ENCODE assay signal across 24 cellular contexts in the genomic region with DNA sequence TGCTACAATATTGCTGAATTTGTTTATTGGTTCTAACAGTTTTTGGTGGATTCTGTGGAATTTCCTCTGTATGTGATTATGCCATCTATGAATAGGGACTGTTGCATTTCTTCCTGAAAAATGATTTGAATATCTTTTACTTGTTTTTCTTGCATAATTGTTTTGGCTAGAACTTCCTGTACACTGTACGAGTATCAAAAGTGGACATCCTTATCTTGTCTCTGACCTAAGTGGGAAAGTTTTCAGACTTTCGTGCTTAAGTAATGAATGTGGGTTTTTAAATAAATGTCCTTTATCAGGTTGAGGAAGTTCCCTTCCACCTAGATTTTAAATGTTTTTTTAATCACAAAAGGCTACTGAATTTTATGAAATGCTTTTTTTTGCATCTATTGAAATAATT.
DNase-seq lines count a peak whose midpoint lies in the region; ATAC-seq and TF ChIP-seq lines count a peak whose summit lies in the region.
"Had no signal": no experiment of that assay in that cellular context is flagged by ENCODE, and none has a peak within 500 bp of the region (broad histone marks: within the 10 kb centered on the region; RNA-seq: fewer than 3 reads in every experiment).

No MANE protein-coding gene starts in this region.

- H3K4me2 ChIP-seq in neuronal stem cell (ENCODE audit: insufficient read depth, low read length, poor library complexity, severe bottlenecking), result no peak overlapping the region
- H3K4me2 ChIP-seq: A549; BLaER1 treated with 17β-estradiol and CSF1 and Interleukin-3, amounts not matched to agents 10 nM and 100 nM had no signal

- H3K27me3 Mint-ChIP-seq in mesothelial cell of epicardium (ENCODE audit: low read depth), result no peaks in the 10 kb centered on the region
- peaks cover 0 to 4% (median 2%) of the 10 kb centered on the region in 3 donors for H3K27me3 Mint-ChIP-seq in CD14-positive monocyte (ENCODE audit: low read depth in 3 of 3)
- H3K27me3 Mint-ChIP-seq: CD4-positive, CD25-positive, alpha-beta regulatory T cell had no signal

- H3K4me3 ChIP-seq in adipocyte (ENCODE audit: low read length) (peak overlapping the region; percentile 4), fibroblast of pulmonary artery (replicated peaks; ENCODE audit: low read depth, low read length) (no peak overlapping the region), neuronal stem cell (ENCODE audit: low read length in 2 of 2) (no peak overlapping the region)
- H3K4me3 ChIP-seq: A549; BLaER1 treated with 17β-estradiol and CSF1 and Interleukin-3, amounts not matched to agents 10 nM and 100 nM had no signal

- no peak overlapping the region for H3K14ac ChIP-seq in neuronal stem cell (ENCODE audit: low read length)

- H3K36me3 ChIP-seq in adipocyte (ENCODE audit: control insufficient read depth, insufficient read depth, low read length, severe bottlenecking) (no peaks in the 10 kb centered on the region), neuronal stem cell (replicated peaks in 1 of 2; ENCODE audit: control insufficient read depth in 2 of 2, insufficient read depth in 2 of 2, low read length in 2 of 2) (no peaks in the 10 kb centered on the region)
- H3K36me3 ChIP-seq: BLaER1 treated with 17β-estradiol and CSF1 and Interleukin-3, amounts not matched to agents 10 nM and 100 nM had no signal

- H3K18ac ChIP-seq in neuronal stem cell (ENCODE audit: low read length), result no peak overlapping the region

- H3K23ac ChIP-seq in neuronal stem cell (ENCODE audit: low read depth, low read length, poor library complexity), result no peak overlapping the region

- H3K4me1 ChIP-seq in adipocyte (ENCODE audit: control insufficient read depth, insufficient read depth, low read length) (peaks cover 21% of the 10 kb centered on the region), neuronal stem cell (ENCODE audit: control insufficient read depth in 2 of 2, insufficient read depth in 1 of 2, low read depth in 1 of 2, low read length in 2 of 2) (peaks cover 0 to 11% of the 10 kb centered on the region in 2 donors)
- H3K4me1 ChIP-seq: A549 had no signal

- peak overlapping the region; percentile 58 for H3K27ac Mint-ChIP-seq in mesothelial cell of epicardium
- H3K27ac Mint-ChIP-seq in CD14-positive monocyte, result no peak overlapping the region
- H3K27ac Mint-ChIP-seq: B cell; CD4-positive, alpha-beta memory T cell; CD4-positive, CD25-positive, alpha-beta regulatory T cell; CD8-positive, alpha-beta memory T cell had no signal

- H2BK120ac ChIP-seq in neuronal stem cell (ENCODE audit: low read depth, low read length), result no peak overlapping the region

- no peak overlapping the region for H3K27ac ChIP-seq in neuronal stem cell (replicated peaks; ENCODE audit: low read length)
- H3K27ac ChIP-seq: 22Rv1; A549; BLaER1 treated with 17β-estradiol and CSF1 and Interleukin-3, amounts not matched to agents 10 nM and 100 nM; C4-2B had no signal

- intact Hi-C loops in CD14-positive monocyte (cut with micrococcal nuclease), result no loop called here

- H3K9me3 Mint-ChIP-seq in mesothelial cell of epicardium, result no peaks in the 10 kb centered on the region
- peaks cover 0 to 11% (median 2%) of the 10 kb centered on the region in 7 donors for H3K9me3 Mint-ChIP-seq in CD14-positive monocyte
- H3K9me3 Mint-ChIP-seq: CD4-positive, alpha-beta memory T cell; CD4-positive, CD25-positive, alpha-beta regulatory T cell; CD8-positive, alpha-beta memory T cell had no signal

- peaks cover 2% of the 10 kb centered on the region for H3K79me1 ChIP-seq in neuronal stem cell (ENCODE audit: low read depth, low read length)

- no peak overlapping the region for H3K4ac ChIP-seq in neuronal stem cell (ENCODE audit: low read length)

- DNase-seq in EH (ENCODE audit: low read depth) (peak; percentile 15), adipocyte (ENCODE audit: low read depth) (no peak), fibroblast of pulmonary artery (ENCODE audit: low read depth) (peak; percentile 6), mesothelial cell of epicardium (ENCODE audit: low spot score in 2 of 2, unreplicated experiment in 2 of 2) (no peak), CD14-positive monocyte (ENCODE audit: low spot score) (no peak), neuronal stem cell (ENCODE audit: low spot score) (no peak), NOMO-1 treated with DMSO at 0.1 percent for 48 hours (lab: John Stamatoyannopoulos, UW; ENCODE audit: unreplicated experiment) (no peak)
- DNase-seq: AML-193; CD4-positive, alpha-beta memory T cell; CD4-positive, CD25-positive, alpha-beta regulatory T cell; CD8-positive, alpha-beta memory T cell; COR-L47; DMS 273 treated with DMSO at 0.1 percent for 48 hours; DMS153; DMS53; DMS79; DND-41; GF-D8 had no signal

- H3K9ac ChIP-seq in adipocyte (ENCODE audit: low read length) (no peak overlapping the region), neuronal stem cell (ENCODE audit: low read depth, low read length, poor library complexity) (no peak overlapping the region)
- H3K9ac ChIP-seq: BLaER1 treated with 17β-estradiol and CSF1 and Interleukin-3, amounts not matched to agents 10 nM and 100 nM had no signal

- peaks cover 38% of the 10 kb centered on the region for H3K4me1 Mint-ChIP-seq in mesothelial cell of epicardium
- H3K4me1 Mint-ChIP-seq in CD14-positive monocyte, result no peaks in the 10 kb centered on the region
- H3K4me1 Mint-ChIP-seq: CD4-positive, alpha-beta memory T cell; CD4-positive, CD25-positive, alpha-beta regulatory T cell; CD8-positive, alpha-beta memory T cell had no signal

- no peaks in the 10 kb centered on the region for H3K36me3 Mint-ChIP-seq in mesothelial cell of epicardium
- no peaks in the 10 kb centered on the region for H3K36me3 Mint-ChIP-seq in CD14-positive monocyte
- H3K36me3 Mint-ChIP-seq: CD4-positive, alpha-beta memory T cell; CD4-positive, CD25-positive, alpha-beta regulatory T cell had no signal

- H3K4me3 Mint-ChIP-seq in mesothelial cell of epicardium, result no peak overlapping the region
- no peak overlapping the region for H3K4me3 Mint-ChIP-seq in CD14-positive monocyte
- H3K4me3 Mint-ChIP-seq: B cell; CD4-positive, alpha-beta memory T cell; CD4-positive, CD25-positive, alpha-beta regulatory T cell; CD8-positive, alpha-beta memory T cell had no signal

- H3K27me3 ChIP-seq in adipocyte (replicated peaks; ENCODE audit: control insufficient read depth, insufficient read depth, low read length) (peaks cover 4% of the 10 kb centered on the region), neuronal stem cell (ENCODE audit: control insufficient read depth in 3 of 3, insufficient read depth in 3 of 3, low read depth in 1 of 3, low read length in 3 of 3) (no peaks in the 10 kb centered on the region)
- H3K27me3 ChIP-seq: BLaER1 treated with 17β-estradiol and CSF1 and Interleukin-3, amounts not matched to agents 10 nM and 100 nM had no signal

- no CpG with 5 or more reads among the region's 2 CpGs for WGBS in neuronal stem cell (ENCODE audit: extremely low coverage in 2 of 2, insufficient read length in 2 of 2, insufficient replicate concordance in 1 of 2), 2 donors

- no peak overlapping the region for H2AK5ac ChIP-seq in neuronal stem cell (ENCODE audit: low read depth, low read length)

- TF ChIP-seq CTCF in fibroblast of pulmonary artery (IDR thresholded peaks at IDR 0.05; ENCODE audit: low read length, missing control alignments) (no peak), mesothelial cell of epicardium (IDR thresholded peaks at IDR 0.05; ENCODE audit: unreplicated experiment) (no peak), CD14-positive monocyte (IDR thresholded peaks at IDR 0.05) (no peak)

- no peak overlapping the region for H2BK5ac ChIP-seq in neuronal stem cell (ENCODE audit: low read length)

- no peak overlapping the region for H4K8ac ChIP-seq in neuronal stem cell (ENCODE audit: low read depth, low read length)

- ATAC-seq in HG03135 (IDR thresholded peaks at IDR 0.05; ENCODE audit: unreplicated experiment), result no peak
- ATAC-seq: A549 had no signal

- no peak overlapping the region for H2BK12ac ChIP-seq in neuronal stem cell (ENCODE audit: low read length)

- H3K9me3 ChIP-seq in adipocyte (ENCODE audit: control insufficient read depth, low read length), result no peaks in the 10 kb centered on the region
- H3K9me3 ChIP-seq in neuronal stem cell (replicated peaks in 1 of 2; ENCODE audit: control insufficient read depth in 2 of 2, insufficient read depth in 1 of 2, low read depth in 1 of 2, low read length in 2 of 2), result no peaks in the 10 kb centered on the region
- H3K9me3 ChIP-seq: A549 had no signal

- H2AFZ ChIP-seq in neuronal stem cell (ENCODE audit: low read length), result no peak overlapping the region

- H4K91ac ChIP-seq in neuronal stem cell (ENCODE audit: low read depth, low read length, poor library complexity), result no peak overlapping the region

- H2BK15ac ChIP-seq in neuronal stem cell (ENCODE audit: low read length), result no peak overlapping the region

Comparison
In these comparisons a context has a peak if more than half of its experiments do, and no peak if none do; other contexts are left out.
1. DNase-seq: peak in EH (single experiment) and fibroblast of pulmonary artery (single experiment); none in adipocyte (single experiment), mesothelial cell of epicardium (0 of 2), CD14-positive monocyte (single experiment), neuronal stem cell (single experiment) and NOMO-1 treated with DMSO at 0.1 percent for 48 hours (single experiment).